8 cellular contexts compared by ENCODE assay signal in the genomic region with DNA sequence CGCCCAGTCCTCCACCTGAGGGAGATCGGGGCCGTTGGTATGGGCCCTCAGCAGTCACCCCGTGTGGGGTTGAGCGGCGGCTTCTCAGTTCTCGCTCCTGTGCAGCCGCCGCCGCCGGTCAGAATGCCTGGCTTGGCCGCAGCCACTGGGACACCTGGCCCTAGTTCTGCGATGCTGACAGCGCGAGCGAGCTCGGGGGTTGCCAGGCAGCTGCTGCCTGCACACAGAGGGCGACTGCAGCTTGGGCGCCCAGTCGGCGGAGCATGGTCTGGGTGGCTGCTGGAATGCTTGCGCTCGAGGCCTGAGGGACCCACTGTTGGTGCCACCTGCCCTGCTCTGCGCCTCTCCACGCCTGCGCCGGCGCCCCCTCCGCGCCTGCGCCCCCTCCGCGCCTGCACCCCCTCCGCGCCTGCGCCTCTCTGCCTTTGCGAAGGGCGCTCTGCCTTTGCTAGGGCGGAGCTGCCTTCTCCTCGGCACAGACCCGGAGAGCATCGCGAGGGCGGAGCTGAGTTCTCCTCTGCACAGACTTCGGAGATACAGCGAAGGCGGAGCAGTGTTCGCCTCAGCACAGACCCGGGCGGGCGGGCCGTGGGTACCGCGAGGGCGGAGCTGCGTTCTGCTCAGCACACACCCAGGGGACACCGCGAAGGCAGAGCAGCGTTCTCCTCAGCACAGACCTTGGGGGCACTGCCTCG.
DNase-seq lines count a peak whose midpoint lies in the region; ATAC-seq and TF ChIP-seq lines count a peak whose summit lies in the region.
"Not testable (repeated sequence)": the region's sequence is repeated elsewhere in the genome, so short reads cannot be mapped to it uniquely, and the experiment has no call there.

No MANE protein-coding gene starts in this region.

- not testable (repeated sequence) for H2AFZ ChIP-seq in OCI-LY7 (ENCODE audit: low read length)

- not testable (repeated sequence) for H3K9me3 ChIP-seq in OCI-LY7 (ENCODE audit: low read length)

- not testable (repeated sequence) for H3K9me2 ChIP-seq in OCI-LY7 (ENCODE audit: insufficient read depth, low read length)

- POLR2A ChIA-PET in AG04449 (lab: Yijun Ruan, JAX); OCI-LY7 (lab: Charles Lee): not testable (repeated sequence)

- ATAC-seq in GM18909 (IDR thresholded peaks at IDR 0.05; ENCODE audit: poor library complexity, unreplicated experiment) = peak; percentile 100
- peak; percentile 99 for ATAC-seq in HG02938 (IDR thresholded peaks at IDR 0.05; ENCODE audit: unreplicated experiment)

- H3K4me3 ChIP-seq in AG04449 (ENCODE audit: low read depth, low read length) (peak overlapping the region; percentile 60), OCI-LY7 (ENCODE audit: low read depth, low read length, poor library complexity, severe bottlenecking) (peak overlapping the region; percentile 67)

- not testable (repeated sequence) for H3K36me3 ChIP-seq in OCI-LY7 (ENCODE audit: insufficient read depth, low read length)

- not testable (repeated sequence) for TF ChIP-seq CTCF in AG04449 (IDR thresholded peaks at IDR 0.05; ENCODE audit: insufficient read depth, low read length, missing control alignments); OCI-LY7 (conservative IDR thresholded peaks at IDR 0.05; ENCODE audit: low read length)

- BruUV-seq in OCI-LY7 (replicated peaks; lab: Mats Ljungman, UMichigan) = not testable (repeated sequence)

- H3K27ac ChIP-seq in OCI-LY7 (ENCODE audit: low read depth, low read length, poor library complexity, severe bottlenecking) = peak overlapping the region; percentile 72

- not testable (repeated sequence) for H3K79me2 ChIP-seq in OCI-LY7 (ENCODE audit: insufficient read depth, low read depth, low read length)

- peak; percentile 7 for DNase-seq in AG04449 (ENCODE audit: low read depth, low spot score)
- DNase-seq in OCI-LY7 (ENCODE audit: low spot score) = peak; percentile 92
- peak; percentile 96 to 98 for DNase-seq in activated T-cell treated with anti-CD3 and anti-CD28 coated beads, Interleukin-2, amount 50 U/mL, for 48 hours
- DNase-seq in epidermal melanocyte (ENCODE audit: insufficient read length, low spot score) = peak; percentile 15
- peak; percentile 91 for DNase-seq in medulla oblongata (ENCODE audit: extremely low spot score)
- DNase-seq in stimulated activated CD4-positive, alpha-beta T cell treated with anti-CD3 and anti-CD28 coated beads, Interleukin-1b, Interleukin-23, amount 100 ng/mL, for 24 hours (ENCODE audit: low read depth in 4 of 4, low spot score in 1 of 4) = peak; percentile 64 to 94 (median 86)

- intact Hi-C loops in OCI-LY7 (cut with micrococcal nuclease; ENCODE audit: unreplicated experiment) = not testable (repeated sequence)

- not testable (repeated sequence) for H3K4me1 ChIP-seq in OCI-LY7 (ENCODE audit: insufficient read depth, low read length, poor library complexity, severe bottlenecking)

- H4K20me1 ChIP-seq in OCI-LY7 (ENCODE audit: insufficient read depth, low read length) = not testable (repeated sequence)

- CTCF ChIA-PET in AG04449 (lab: Yijun Ruan, JAX); OCI-LY7 (lab: Charles Lee; ENCODE audit: unreplicated experiment): not testable (repeated sequence)

- H3K4me2 ChIP-seq in OCI-LY7 (ENCODE audit: low read length) = peak overlapping the region; percentile 83

Comparison
In these comparisons a context has a peak if more than half of its experiments do, and no peak if none do; other contexts are left out.
1. Peak in every context shown above with its lines: DNase-seq, ATAC-seq, H3K4me3 ChIP-seq and H3K27ac ChIP-seq.
2. DNase-seq: peak in every context shown above with its lines; median percentile 97 in activated T-cell treated with anti-CD3 and anti-CD28 coated beads, Interleukin-2, amount 50 U/mL, for 48 hours; 92 in OCI-LY7; 91 in medulla oblongata; 86 in stimulated activated CD4-positive, alpha-beta T cell treated with anti-CD3 and anti-CD28 coated beads, Interleukin-1b, Interleukin-23, amount 100 ng/mL, for 24 hours; 15 in epidermal melanocyte; 7 in AG04449.